ENCODE assay signal across 10 cellular contexts in the genomic region with DNA sequence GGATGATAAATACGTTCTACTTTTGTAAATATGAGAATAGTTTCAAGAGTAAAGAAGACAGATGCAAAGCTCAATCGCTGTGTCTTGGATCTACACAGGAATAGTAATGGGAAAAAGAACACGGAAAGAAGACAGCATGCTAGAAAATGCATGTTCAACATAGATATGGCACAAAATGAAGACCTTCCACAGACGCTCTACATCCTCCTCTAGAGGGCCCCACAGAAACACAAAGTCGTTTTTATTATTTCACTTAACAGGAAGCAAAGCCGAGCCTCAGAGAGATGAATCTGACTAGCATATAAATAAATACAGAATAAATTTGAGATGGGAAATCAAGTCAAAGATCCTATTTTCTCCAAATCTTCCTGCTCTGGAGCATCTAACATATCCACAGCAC.
DNase-seq lines count a peak whose midpoint lies in the region; ATAC-seq, FAIRE-seq and TF ChIP-seq lines count a peak whose summit lies in the region.
"Had no signal": no experiment of that assay in that cellular context is flagged by ENCODE, and none has a peak within 500 bp of the region (broad histone marks: within the 10 kb centered on the region; RNA-seq: fewer than 3 reads in every experiment).

No MANE protein-coding gene starts in this region.

- no peak for FAIRE-seq in RCC 7860 (lab: Jason Lieb, UNC)

- peak; percentile 61 for TF ChIP-seq CTCF in fibroblast of villous mesenchyme (IDR thresholded peaks at IDR 0.05; ENCODE audit: insufficient read depth, low read depth, low read length)

- no peak overlapping the region for H3K4me3 ChIP-seq in fibroblast of villous mesenchyme (ENCODE audit: low read depth, low read length)
- H3K4me3 ChIP-seq: thoracic aorta had no signal

- ATAC-seq in GM21390 (IDR thresholded peaks at IDR 0.05; ENCODE audit: unreplicated experiment), result peak; percentile 65

- H3K27ac Mint-ChIP-seq in activated T-cell treated with anti-CD3 and anti-CD28 coated beads, Interleukin-2, amount 50 U/mL, for 24 hours, result no peak overlapping the region
- H3K27ac Mint-ChIP-seq: IgD-negative memory B cell had no signal

- no peaks in the 10 kb centered on the region for H3K9me3 Mint-ChIP-seq in activated T-cell treated with anti-CD3 and anti-CD28 coated beads, Interleukin-2, amount 50 U/mL, for 24 hours

- peaks cover 9% of the 10 kb centered on the region for H3K27me3 Mint-ChIP-seq in activated T-cell treated with anti-CD3 and anti-CD28 coated beads, Interleukin-2, amount 50 U/mL, for 24 hours
- H3K27me3 Mint-ChIP-seq: IgD-negative memory B cell had no signal

- H3K36me3 Mint-ChIP-seq in activated T-cell treated with anti-CD3 and anti-CD28 coated beads, Interleukin-2, amount 50 U/mL, for 24 hours (ENCODE audit: low read depth), result no peaks in the 10 kb centered on the region

- no peak overlapping the region for H3K4me3 Mint-ChIP-seq in activated T-cell treated with anti-CD3 and anti-CD28 coated beads, Interleukin-2, amount 50 U/mL, for 24 hours

- DNase-seq in DMS153 treated with DMSO at 0.1 percent for 48 hours (lab: John Stamatoyannopoulos, UW; ENCODE audit: unreplicated experiment) (peak; percentile 21), NCI-H526 treated with DMSO at 0.1 percent for 48 hours (lab: John Stamatoyannopoulos, UW) (peak; percentile 58), fibroblast of villous mesenchyme (ENCODE audit: low read depth) (peak; percentile 57), RCC 7860 (ENCODE audit: low spot score) (no peak), LoVo (ENCODE audit: low spot score) (no peak), cerebellar nuclear complex (lab: John Stamatoyannopoulos, UW) (no peak)
- DNase-seq in activated T-cell treated with anti-CD3 and anti-CD28 coated beads, Interleukin-2, amount 50 U/mL, for 24 hours, result no peak

- H3K4me1 Mint-ChIP-seq in activated T-cell treated with anti-CD3 and anti-CD28 coated beads, Interleukin-2, amount 50 U/mL, for 24 hours (ENCODE audit: low read depth), result peaks cover 3% of the 10 kb centered on the region

Comparison
In these comparisons a context has a peak if more than half of its experiments do, and no peak if none do; other contexts are left out.
1. DNase-seq: peak in DMS153 treated with DMSO at 0.1 percent for 48 hours (single experiment), NCI-H526 treated with DMSO at 0.1 percent for 48 hours (single experiment) and fibroblast of villous mesenchyme (single experiment); none in RCC 7860 (single experiment), LoVo (single experiment), cerebellar nuclear complex (0 of 2) and activated T-cell treated with anti-CD3 and anti-CD28 coated beads, Interleukin-2, amount 50 U/mL, for 24 hours (single experiment).